In genomic region chr1:165631403-165632151, GRCh38 we compare ENCODE assay signal across 8 cellular contexts. TPM values are rescaled to one million over a fixed set of nuclear protein-coding genes. Genes with fewer than 3 reads are reported as not detected.
A peak's percentile ranks its signal among the peaks of the same experiment; 100 is the strongest.
DNase-seq lines count a peak whose midpoint lies in the region; ATAC-seq lines count a peak whose summit lies in the region.

No MANE protein-coding gene starts in this region.

- no peaks in the 10 kb centered on the region for H3K9me3 ChIP-seq in KOPT-K1 (ENCODE audit: insufficient read depth, low read length, poor library complexity, severe bottlenecking)

- ATAC-seq in GM21786 (IDR thresholded peaks at IDR 0.05; ENCODE audit: unreplicated experiment) = peak; percentile 36

- in situ Hi-C loops in G401 (cut with HindIII; ENCODE audit: low sequenced_read_pairs) = no loop called here

- H3K36me3 ChIP-seq in KOPT-K1 (ENCODE audit: insufficient read depth, low read length) = no peaks in the 10 kb centered on the region

- peak overlapping the region; percentile 74 for H3K27ac ChIP-seq in KOPT-K1 (ENCODE audit: low read depth, low read length, poor library complexity, severe bottlenecking)

- DNase-seq in G401 (ENCODE audit: low spot score) = peak; percentile 62
- peak; percentile 64 for DNase-seq in UCSD-AML1 (lab: John Stamatoyannopoulos, UW; ENCODE audit: unreplicated experiment)
- DNase-seq in central memory CD4-positive, alpha-beta T cell = peak; percentile 12
- DNase-seq in kidney tubule cell (ENCODE audit: low spot score) = peak; percentile 89
- DNase-seq in stimulated activated CD4-positive, alpha-beta T cell treated with anti-CD3 and anti-CD28 coated beads, Interleukin-2, amount 100 ng/mL, for 24 hours = peak; percentile 50 to 60
- no peak for DNase-seq in NCI-H2107 (lab: John Stamatoyannopoulos, UW)

RNA-seq across cellular contexts. Expression of gene MGST3, which starts 0.5 kb away (rescaled TPM):
- 66.1 and 86.1 TPM in 2 replicates for total RNA-seq in G401 (2014; rRNA removed; shearing (Covaris generic))
